In genomic region chr15:52657338-52657737, GRCh38 we compare ENCODE assay signal across 2 cellular contexts.
TF ChIP-seq lines count a peak whose summit lies in the region.

No MANE protein-coding gene starts in this region.

TF ChIP-seq in SK-N-SH treated with all-trans-retinoic acid at 6 μM for 48 hours, 23 proteins besides CTCF, POLR2A, EP300 and RAD21:
- no peak for TF ChIP-seq CREB5 (CRISPR knock-in tag; IDR thresholded peaks at IDR 0.05; ENCODE audit: low read depth)
- TF ChIP-seq, protein P1, sequence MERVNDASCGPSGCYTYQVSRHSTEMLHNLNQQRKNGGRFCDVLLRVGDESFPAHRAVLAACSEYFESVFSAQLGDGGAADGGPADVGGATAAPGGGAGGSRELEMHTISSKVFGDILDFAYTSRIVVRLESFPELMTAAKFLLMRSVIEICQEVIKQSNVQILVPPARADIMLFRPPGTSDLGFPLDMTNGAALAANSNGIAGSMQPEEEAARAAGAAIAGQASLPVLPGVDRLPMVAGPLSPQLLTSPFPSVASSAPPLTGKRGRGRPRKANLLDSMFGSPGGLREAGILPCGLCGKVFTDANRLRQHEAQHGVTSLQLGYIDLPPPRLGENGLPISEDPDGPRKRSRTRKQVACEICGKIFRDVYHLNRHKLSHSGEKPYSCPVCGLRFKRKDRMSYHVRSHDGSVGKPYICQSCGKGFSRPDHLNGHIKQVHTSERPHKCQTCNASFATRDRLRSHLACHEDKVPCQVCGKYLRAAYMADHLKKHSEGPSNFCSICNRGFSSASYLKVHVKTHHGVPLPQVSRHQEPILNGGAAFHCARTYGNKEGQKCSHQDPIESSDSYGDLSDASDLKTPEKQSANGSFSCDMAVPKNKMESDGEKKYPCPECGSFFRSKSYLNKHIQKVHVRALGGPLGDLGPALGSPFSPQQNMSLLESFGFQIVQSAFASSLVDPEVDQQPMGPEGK (CRISPR knock-in tag; IDR thresholded peaks at IDR 0.05; ENCODE audit: borderline replicate concordance): no peak
- TF ChIP-seq ISL1 (CRISPR knock-in tag; IDR thresholded peaks at IDR 0.05): peak; percentile 52; the same call in 1 of the 2 replicates
- no peak for TF ChIP-seq TCF4 (CRISPR knock-in tag; IDR thresholded peaks at IDR 0.05; ENCODE audit: borderline replicate concordance)
- no peak for TF ChIP-seq TSHZ2 (CRISPR knock-in tag; IDR thresholded peaks at IDR 0.05)
- TF ChIP-seq, protein P2, sequence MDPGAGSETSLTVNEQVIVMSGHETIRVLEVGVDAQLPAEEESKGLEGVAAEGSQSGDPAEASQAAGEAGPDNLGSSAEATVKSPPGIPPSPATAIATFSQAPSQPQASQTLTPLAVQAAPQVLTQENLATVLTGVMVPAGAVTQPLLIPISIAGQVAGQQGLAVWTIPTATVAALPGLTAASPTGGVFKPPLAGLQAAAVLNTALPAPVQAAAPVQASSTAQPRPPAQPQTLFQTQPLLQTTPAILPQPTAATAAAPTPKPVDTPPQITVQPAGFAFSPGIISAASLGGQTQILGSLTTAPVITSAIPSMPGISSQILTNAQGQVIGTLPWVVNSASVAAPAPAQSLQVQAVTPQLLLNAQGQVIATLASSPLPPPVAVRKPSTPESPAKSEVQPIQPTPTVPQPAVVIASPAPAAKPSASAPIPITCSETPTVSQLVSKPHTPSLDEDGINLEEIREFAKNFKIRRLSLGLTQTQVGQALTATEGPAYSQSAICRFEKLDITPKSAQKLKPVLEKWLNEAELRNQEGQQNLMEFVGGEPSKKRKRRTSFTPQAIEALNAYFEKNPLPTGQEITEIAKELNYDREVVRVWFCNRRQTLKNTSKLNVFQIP (CRISPR knock-in tag; IDR thresholded peaks at IDR 0.05; ENCODE audit: borderline replicate concordance, low read depth): no peak
- no peak for TF ChIP-seq GLIS3 (CRISPR knock-in tag; IDR thresholded peaks at IDR 0.05)

TF ChIP-seq in SK-N-SH, 30 proteins besides CTCF, POLR2A, EP300 and RAD21 (continued from another document):
- TF ChIP-seq RXRA (IDR thresholded peaks at IDR 0.05; ENCODE audit: borderline replicate concordance, low read depth): no peak
- no peak for TF ChIP-seq SMC3 (IDR thresholded peaks at IDR 0.05; ENCODE audit: low read depth, low read length)
- no peak for TF ChIP-seq SIN3A (IDR thresholded peaks at IDR 0.05; ENCODE audit: borderline replicate concordance, low read depth, low read length)
- no peak for TF ChIP-seq RCOR1 (IDR thresholded peaks at IDR 0.05; ENCODE audit: low read length)
